In genomic region chrX:3046253-3046909, GRCh38 we compare ENCODE assay signal across 23 cellular contexts. TPM values are rescaled to one million over a fixed set of nuclear protein-coding genes. Genes with fewer than 3 reads are reported as not detected.
A peak's percentile ranks its signal among the peaks of the same experiment; 100 is the strongest.
DNase-seq lines count a peak whose midpoint lies in the region; ATAC-seq, FAIRE-seq and TF ChIP-seq lines count a peak whose summit lies in the region.
"Had no signal": no experiment of that assay in that cellular context is flagged by ENCODE, and none has a peak within 500 bp of the region (broad histone marks: within the 10 kb centered on the region; RNA-seq: fewer than 3 reads in every experiment).

No MANE protein-coding gene starts in this region.

- ATAC-seq in SK-N-SH treated with all-trans-retinoic acid at 6 μM for 48 hours: no peak; the same call in 2 of the 3 replicates
- ATAC-seq in GM12878: peak; percentile 41; the same call in 2 of the 3 replicates
- ATAC-seq in GM18498 (IDR thresholded peaks at IDR 0.05; ENCODE audit: unreplicated experiment): no peak
- ATAC-seq: heart left ventricle had no signal

- H3K9me3 ChIP-seq in SK-N-SH (no peaks in the 10 kb centered on the region), GM12878 (replicated peaks; ENCODE audit: control insufficient read depth, insufficient read depth, low read length) (no peaks in the 10 kb centered on the region), breast epithelium (no peaks in the 10 kb centered on the region)
- H3K9me3 ChIP-seq: heart left ventricle, MG63 had no signal

- H3K9ac ChIP-seq in SK-N-SH (no peak overlapping the region), GM12878 (ENCODE audit: control insufficient read depth, insufficient read depth, low read length) (no peak overlapping the region)

- no TSS peak for BruUV-seq in GM12878 (replicated peaks; lab: Mats Ljungman, UMichigan)

- no peak for TF ChIP-seq CTCF in SK-N-SH (IDR thresholded peaks at IDR 0.05)
- TF ChIP-seq CTCF in GM12878 (IDR thresholded peaks at IDR 0.05 in 2 of 3, conservative IDR thresholded peaks at IDR 0.05 in 1 of 3; ENCODE audit: control insufficient read depth in 2 of 3, extremely low read depth in 1 of 3, insufficient read depth in 1 of 3, low read depth in 3 of 3, low read length in 3 of 3): no peak
- no peak for TF ChIP-seq CTCF in breast epithelium (IDR thresholded peaks at IDR 0.05)

- TF ChIP-seq RAD21 in SK-N-SH (IDR thresholded peaks at IDR 0.05; ENCODE audit: low read length) (no peak), GM12878 (IDR thresholded peaks at IDR 0.05; ENCODE audit: insufficient read depth, low read depth, low read length) (no peak)

- H3K4me3 ChIP-seq in SK-N-SH (ENCODE audit: low read depth in 2 of 2, low read length in 1 of 2): no peak overlapping the region
- H3K4me3 ChIP-seq in GM12878: no peak overlapping the region
- no peak overlapping the region for H3K4me3 ChIP-seq in breast epithelium
- H3K4me3 ChIP-seq: coronary artery, heart left ventricle, MG63 had no signal

- H2AFZ ChIP-seq in SK-N-SH (ENCODE audit: low read depth): 0 out of 2 replicates have a peak overlapping the region, but pooled peaks have one; percentile 17
- H2AFZ ChIP-seq in GM12878 (ENCODE audit: control insufficient read depth, low read depth, low read length): no peak overlapping the region; the same call in 1 of the 2 replicates

- H3K36me3 ChIP-seq in SK-N-SH (replicated peaks in 1 of 2; ENCODE audit: control insufficient read depth in 1 of 2, insufficient read depth in 2 of 2, low read length in 1 of 2): no peaks in the 10 kb centered on the region
- no peaks in the 10 kb centered on the region for H3K36me3 ChIP-seq in GM12878 (ENCODE audit: control insufficient read depth in 2 of 2, insufficient read depth in 2 of 2, low read length in 1 of 2)
- H3K36me3 ChIP-seq in breast epithelium: no peaks in the 10 kb centered on the region
- H3K36me3 ChIP-seq: heart left ventricle, MG63 had no signal

- H3K4me1 ChIP-seq in SK-N-SH (ENCODE audit: control insufficient read depth in 1 of 2, insufficient read depth in 2 of 2, low read depth in 1 of 2, low read length in 1 of 2) (no peaks in the 10 kb centered on the region), GM12878 (ENCODE audit: control insufficient read depth, insufficient read depth, low read length) (no peaks in the 10 kb centered on the region), breast epithelium (no peaks in the 10 kb centered on the region)
- H3K4me1 ChIP-seq: heart left ventricle had no signal

- H3K27me3 ChIP-seq in SK-N-SH (ENCODE audit: insufficient read depth) (no peaks in the 10 kb centered on the region), GM12878 (replicated peaks in 1 of 2; ENCODE audit: control insufficient read depth in 2 of 2, insufficient read depth in 2 of 2, low read length in 1 of 2) (no peaks in the 10 kb centered on the region), breast epithelium (no peaks in the 10 kb centered on the region)
- H3K27me3 ChIP-seq: heart left ventricle, MG63 had no signal

- TF ChIP-seq EP300 in SK-N-SH (IDR thresholded peaks at IDR 0.05; ENCODE audit: borderline replicate concordance in 1 of 2, low read depth in 1 of 2, low read length in 1 of 2) (no peak), GM12878 (IDR thresholded peaks at IDR 0.05; ENCODE audit: borderline replicate concordance in 1 of 2, control insufficient read depth in 1 of 2, low read depth in 2 of 2, low read length in 2 of 2) (no peak)

- no peaks in the 10 kb centered on the region for H3F3A ChIP-seq in SK-N-SH (replicated peaks; ENCODE audit: insufficient read depth)

- DNase-seq in SK-N-SH (no peak), M059J (ENCODE audit: low read depth) (peak; percentile 56), GM12878 (ENCODE audit: low read depth, low spot score) (no peak), renal cortical epithelial cell (ENCODE audit: low read depth) (peak; percentile 9), breast epithelium (ENCODE audit: low spot score in 2 of 2) (no peak), inferior parietal cortex (ENCODE audit: extremely low spot score) (no peak)
- DNase-seq: activated CD4-positive, alpha-beta T cell treated with anti-CD3 and anti-CD28 coated beads, Interleukin-2, amount 50 U/mL, for 1 hour; aorta; CD8-positive, alpha-beta memory T cell; heart left ventricle; MG63; NCI-H2081 treated with DMSO at 0.1 percent for 48 hours; NCI-H526 treated with DMSO at 0.1 percent for 48 hours; Right ventricle myocardium superior had no signal

- POLR2A ChIA-PET in SK-N-SH (lab: Yijun Ruan, JAX) (no interaction called here), GM12878 (lab: Charles Lee) (no interaction called here)

- H3K4me2 ChIP-seq in SK-N-SH (peak overlapping the region; percentile 37; the same call in 1 of the 2 replicates), GM12878 (ENCODE audit: control insufficient read depth, insufficient read depth) (no peak overlapping the region)

- no peak for TF ChIP-seq POLR2A in GM12878 (IDR thresholded peaks at IDR 0.05; ENCODE audit: low read depth, low read length)
- no peak for TF ChIP-seq POLR2A in breast epithelium (IDR thresholded peaks at IDR 0.05)

- in situ Hi-C loops in GM12878 (cut with MboI): loop anchor here (25.0 kb wide), 1 partner anchor 766 kb away; no protein-coding TSS in a partner anchor

- SMC1A ChIA-PET in GM12878 (lab: Charles Lee; ENCODE audit: uncharacterized antibody, unreplicated experiment): no interaction called here

- H3K27ac ChIP-seq in SK-N-SH (ENCODE audit: low read depth in 2 of 2, low read length in 1 of 2): no peak overlapping the region
- H3K27ac ChIP-seq in GM12878 (ENCODE audit: control insufficient read depth, insufficient read depth): no peak overlapping the region
- H3K27ac ChIP-seq in breast epithelium: no peak overlapping the region
- H3K27ac ChIP-seq: coronary artery, heart left ventricle had no signal

- RAD21 ChIA-PET in GM12878 (lab: Charles Lee; ENCODE audit: unreplicated experiment): no interaction called here

- FAIRE-seq in GM12878 (lab: Jason Lieb, UNC): no peak
- FAIRE-seq: A204.1, keratinocyte had no signal

- H3K79me2 ChIP-seq in SK-N-SH (ENCODE audit: insufficient read depth): no peaks in the 10 kb centered on the region
- no peaks in the 10 kb centered on the region for H3K79me2 ChIP-seq in GM12878 (ENCODE audit: control insufficient read depth, insufficient read depth, low read length)

- no peaks in the 10 kb centered on the region for H3K9me2 ChIP-seq in SK-N-SH

- intact Hi-C loops in GM12878 (cut with micrococcal nuclease; ENCODE audit: unreplicated experiment) (no loop called here), breast epithelium (cut with DNase I; ENCODE audit: low total_unique reads) (no loop called here)

- CTCF ChIA-PET in SK-N-SH (lab: Yijun Ruan, JAX): interaction anchor here (0.6 kb wide), 1 partner anchor 161 kb away, joined by 5 read pairs; no protein-coding TSS in a partner anchor
- CTCF ChIA-PET in GM12878 (lab: Yijun Ruan, JAX): interaction anchor here (0.6 to 1.6 kb wide), 4 partner anchors 10 to 704 kb away, joined by 3 to 4 read pairs (median 4); no protein-coding TSS in a partner anchor

- WGBS in SK-N-SH (ENCODE audit: low lambda C conversion rate): 16% methylated on average over 3 of the region's 3 CpGs
- 0% methylated on average over 3 of the region's 3 CpGs for WGBS in GM12878 (ENCODE audit: insufficient coverage, insufficient replicate concordance, low lambda C conversion rate, missing lambda C conversion rate)

- H4K20me1 ChIP-seq in SK-N-SH (ENCODE audit: insufficient read depth) (no peaks in the 10 kb centered on the region), GM12878 (ENCODE audit: control insufficient read depth, insufficient read depth) (no peaks in the 10 kb centered on the region)

RNA-seq across cellular contexts. Expression of gene ARSF, which starts 5.1 kb away (rescaled TPM):
- polyA plus RNA-seq in SK-N-SH (2012; rRNA removed) (not detected in 2 replicates), GM12878 (2011; rRNA removed) (not detected in 2 replicates), GM12878 (2014; fragmentation: Illumina TruSeq; extraction: Trizol) (not detected in 2 replicates), GM12878 (2014; fragmentation: Nextera tagmentation; extraction: Ambion mirVana) (not detected), GM12878 (2014; rRNA removed) (not detected in 2 replicates), GM12878 (2016; fragmentation: Nextera tagmentation; extraction: Ambion mirVana) (not detected)
- 0.01 and 0.03 TPM in 2 replicates for polyA plus RNA-seq in SK-N-SH (2012; cell fraction: cytosol; rRNA removed)
- not detected in 2 replicates for polyA plus RNA-seq in SK-N-SH (2012; cell fraction: nucleus; rRNA removed)
- 0.07 and 0.17 TPM in 2 replicates for total RNA-seq in M059J (2014; rRNA removed; shearing (Covaris generic))
- total RNA-seq in GM12878 (2013; cell fraction: nucleolus; rRNA removed): not detected in 2 replicates
- total RNA-seq in GM12878 (2014; rRNA removed) (not detected in 2 replicates), GM12878 (2014; rRNA removed; fragmentation: Illumina TruSeq; extraction: Trizol) (not detected in 2 replicates), GM12878 (2021) (not detected in 2 replicates), renal cortical epithelial cell (not detected in 2 replicates), breast epithelium (not detected)
- not detected for polyA plus RNA-seq in GM12878 (2011; ENCODE audit: low read depth)
- not detected in 2 replicates for polyA plus RNA-seq in GM12878 (2011; cell fraction: cytosol; rRNA removed)
- not detected in 2 replicates for polyA plus RNA-seq in GM12878 (2011; cell fraction: nucleus; rRNA removed)
- not detected in 2 replicates for polyA plus RNA-seq in GM12878 (2012)
- not detected in 2 replicates for polyA minus RNA-seq in GM12878 (2011; rRNA and poly(A)+ RNA removed)
- polyA minus RNA-seq in GM12878 (2011; cell fraction: cytosol; rRNA and poly(A)+ RNA removed): not detected in 2 replicates
- not detected in 2 replicates for polyA minus RNA-seq in GM12878 (2011; cell fraction: nucleus; rRNA and poly(A)+ RNA removed)
- total RNA-seq: aorta; CD8-positive, alpha-beta memory T cell; epithelial cell of proximal tubule; G401; heart left ventricle; mononuclear cell; posterior vena cava; Right ventricle myocardium superior had no signal
- polyA plus RNA-seq: aorta; CD8-positive, alpha-beta memory T cell; heart left ventricle had no signal

RNA-seq across cellular contexts. Expression of gene ARSH, which starts 40.0 kb away (rescaled TPM):
- not detected in 2 replicates for polyA plus RNA-seq in SK-N-SH (2012; rRNA removed)
- polyA plus RNA-seq in SK-N-SH (2012; cell fraction: cytosol; rRNA removed): not detected in 2 replicates
- polyA plus RNA-seq in SK-N-SH (2012; cell fraction: nucleus; rRNA removed): 0.04 TPM in 1 of 2 replicates, not detected in the other
- total RNA-seq in M059J (2014; rRNA removed; shearing (Covaris generic)): not detected in 2 replicates
- not detected in 2 replicates for total RNA-seq in GM12878 (2013; cell fraction: nucleolus; rRNA removed)
- not detected in 2 replicates for total RNA-seq in GM12878 (2014; rRNA removed)
- total RNA-seq in GM12878 (2014; rRNA removed; fragmentation: Illumina TruSeq; extraction: Trizol): not detected in 2 replicates
- total RNA-seq in GM12878 (2021): not detected in 2 replicates
- polyA plus RNA-seq in GM12878 (2011; ENCODE audit: low read depth): not detected
- polyA plus RNA-seq in GM12878 (2011; rRNA removed): 0.04 and 0.12 TPM in 2 replicates
- polyA plus RNA-seq in GM12878 (2011; cell fraction: cytosol; rRNA removed): 0.04 and 0.07 TPM in 2 replicates
- 0.06 TPM in 1 of 2 replicates, not detected in the other for polyA plus RNA-seq in GM12878 (2011; cell fraction: nucleus; rRNA removed)
- not detected in 2 replicates for polyA plus RNA-seq in GM12878 (2012)
- polyA plus RNA-seq in GM12878 (2014; fragmentation: Illumina TruSeq; extraction: Trizol): not detected in 2 replicates
- polyA plus RNA-seq in GM12878 (2014; fragmentation: Nextera tagmentation; extraction: Ambion mirVana): not detected
- polyA plus RNA-seq in GM12878 (2014; rRNA removed): not detected in 2 replicates
- not detected for polyA plus RNA-seq in GM12878 (2016; fragmentation: Nextera tagmentation; extraction: Ambion mirVana)
- polyA minus RNA-seq in GM12878 (2011; rRNA and poly(A)+ RNA removed): not detected in 2 replicates
- polyA minus RNA-seq in GM12878 (2011; cell fraction: cytosol; rRNA and poly(A)+ RNA removed): not detected in 2 replicates
- not detected in 2 replicates for polyA minus RNA-seq in GM12878 (2011; cell fraction: nucleus; rRNA and poly(A)+ RNA removed)
- not detected in 2 replicates for total RNA-seq in renal cortical epithelial cell
- total RNA-seq in breast epithelium: under 1 TPM in 1 of 3 donors, not detected in 2; 0.33 TPM
- total RNA-seq: aorta; CD8-positive, alpha-beta memory T cell; epithelial cell of proximal tubule; G401; heart left ventricle; mononuclear cell; posterior vena cava; Right ventricle myocardium superior had no signal
- polyA plus RNA-seq: aorta; CD8-positive, alpha-beta memory T cell; heart left ventricle; keratinocyte had no signal

Comparison
In these comparisons a context has a peak if more than half of its experiments do, and no peak if none do; other contexts are left out.
1. DNase-seq: peak in M059J (single experiment) and renal cortical epithelial cell (single experiment); none in SK-N-SH (single experiment), GM12878 (single experiment), breast epithelium (0 of 2) and inferior parietal cortex (single experiment).